In genomic region chr13:100648354-100648753, GRCh38 we compare ENCODE assay signal across 32 cellular contexts. TPM values are rescaled to one million over a fixed set of nuclear protein-coding genes. Genes with fewer than 3 reads are reported as not detected.
DNase-seq lines count a peak whose midpoint lies in the region; ATAC-seq, FAIRE-seq and TF ChIP-seq lines count a peak whose summit lies in the region.
"Had no signal": no experiment of that assay in that cellular context is flagged by ENCODE, and none has a peak within 500 bp of the region (broad histone marks: within the 10 kb centered on the region; RNA-seq: fewer than 3 reads in every experiment).

No MANE protein-coding gene starts in this region.

- H2AK9ac ChIP-seq in IMR-90 (replicated peaks; ENCODE audit: low read depth, low read length, poor library complexity), result no peak overlapping the region

- H3K18ac ChIP-seq in IMR-90 (ENCODE audit: low read depth, low read length), result no peak overlapping the region

- TF ChIP-seq POLR2A in IMR-90 (IDR thresholded peaks at IDR 0.05; ENCODE audit: low read depth, low read length), result no peak
- no peak for TF ChIP-seq POLR2A in endothelial cell of umbilical vein (IDR thresholded peaks at IDR 0.05; ENCODE audit: low read depth, low read length)

- H2AFZ ChIP-seq in IMR-90 (replicated peaks; ENCODE audit: low read length, poor library complexity) (no peak overlapping the region), endothelial cell of umbilical vein (ENCODE audit: low read depth, low read length) (no peak overlapping the region)
- H2AFZ ChIP-seq: GM23248 had no signal

- no peaks in the 10 kb centered on the region for H3K27me3 Mint-ChIP-seq in activated naive CD4-positive, alpha-beta T cell treated with anti-CD3 and anti-CD28 coated beads, Interleukin-2, amount 10 ng/mL, durations not matched to agents 7 days and 5 days
- H3K27me3 Mint-ChIP-seq: CD4-positive, alpha-beta memory T cell had no signal

- DNase-seq in AG10803 (ENCODE audit: low read depth) (peak; percentile 36), IMR-90 (peak; percentile 8), endothelial cell of umbilical vein (ENCODE audit: low read depth, low spot score) (peak; percentile 15), iris pigment epithelial cell (ENCODE audit: low read depth) (peak; percentile 33), heart right ventricle (no peak), T-helper 9 cell (no peak)
- DNase-seq in activated naive CD4-positive, alpha-beta T cell treated with anti-CD3 and anti-CD28 coated beads, Interleukin-2, amount 10 ng/mL, durations not matched to agents 7 days and 5 days, result no peak
- DNase-seq: C1 segment of cervical spinal cord; CD4-positive, alpha-beta memory T cell; COR-L47; DMS53; EL; GDM1; GM23248; H9; KG1; MG63; NCI-H1092 treated with DMSO at 0.1 percent for 48 hours; NCI-H1436; NCI-H187; NCI-H2081 treated with DMSO at 0.1 percent for 48 hours; NCI-H2171; NCI-H226; NCI-H510A; NCI-H69; OCI-M1; Peyer's patch; SHP77 treated with DMSO at 0.1 percent for 48 hours had no signal

- CTCF ChIA-PET in IMR-90 (lab: Yijun Ruan, JAX), result no interaction called here
- CTCF ChIA-PET in endothelial cell of umbilical vein (lab: Charles Lee), result interaction anchor here (1.0 to 2.0 kb wide), 4 partner anchors 21 to 75 kb away, joined by 4 to 5 read pairs (median 5); partner anchors contain the start of gene TMTC4
- CTCF ChIA-PET in activated naive CD4-positive, alpha-beta T cell treated with anti-CD3 and anti-CD28 coated beads, Interleukin-2, amount 10 ng/mL, durations not matched to agents 7 days and 5 days (lab: Charles Lee), result no interaction called here

- H3K9me1 ChIP-seq in IMR-90 (ENCODE audit: insufficient read depth, low read length), result peaks cover 4% of the 10 kb centered on the region; the same call in 1 of the 2 replicates
- H3K9me1 ChIP-seq in endothelial cell of umbilical vein (replicated peaks; ENCODE audit: control insufficient read depth, extremely low read depth, insufficient read depth, low read length), result no peaks in the 10 kb centered on the region

- no peak for TF ChIP-seq RAD21 in IMR-90 (IDR thresholded peaks at IDR 0.05; ENCODE audit: low read length)

- TF ChIP-seq CTCF in AG10803 (conservative IDR thresholded peaks at IDR 0.05; ENCODE audit: low read length) (no peak), IMR-90 (conservative IDR thresholded peaks at IDR 0.05; ENCODE audit: low read depth, low read length) (no peak), endothelial cell of umbilical vein (IDR thresholded peaks at IDR 0.05; ENCODE audit: extremely low read depth in 1 of 2, insufficient read depth in 1 of 2, low read depth in 1 of 2, low read length in 2 of 2) (no peak), heart right ventricle (IDR thresholded peaks at IDR 0.05) (no peak)

- H2AK5ac ChIP-seq in IMR-90 (ENCODE audit: low read depth, low read length), result no peak overlapping the region

- H4K5ac ChIP-seq in IMR-90 (ENCODE audit: low read depth, low read length), result no peak overlapping the region

- no peak overlapping the region for H3K27ac Mint-ChIP-seq in activated naive CD4-positive, alpha-beta T cell treated with anti-CD3 and anti-CD28 coated beads, Interleukin-2, amount 10 ng/mL, durations not matched to agents 7 days and 5 days
- H3K27ac Mint-ChIP-seq: CD4-positive, alpha-beta memory T cell had no signal

- H4K20me1 ChIP-seq in IMR-90 (ENCODE audit: insufficient read depth, low read length), result no peaks in the 10 kb centered on the region
- no peaks in the 10 kb centered on the region for H4K20me1 ChIP-seq in endothelial cell of umbilical vein (replicated peaks; ENCODE audit: control insufficient read depth, extremely low read depth, insufficient read depth, low read length)

- H4K8ac ChIP-seq in IMR-90 (ENCODE audit: low read depth in 2 of 2, low read length in 2 of 2), result no peak overlapping the region

- no peak overlapping the region for H2BK15ac ChIP-seq in IMR-90 (ENCODE audit: low read depth, low read length)

- no peak overlapping the region for H2BK120ac ChIP-seq in IMR-90 (ENCODE audit: low read depth, low read length)

- POLR2A ChIA-PET in IMR-90 (lab: Charles Lee; ENCODE audit: unreplicated experiment), result no interaction called here
- POLR2A ChIA-PET in endothelial cell of umbilical vein (lab: Charles Lee), result no interaction called here

- no peak for ATAC-seq in IMR-90 (ENCODE audit: low read depth)
- ATAC-seq in GM19035 (IDR thresholded peaks at IDR 0.05; ENCODE audit: unreplicated experiment), result no peak
- ATAC-seq in heart right ventricle, result no peak
- ATAC-seq: GM12878 had no signal

- H3K36me3 ChIP-seq in IMR-90 (ENCODE audit: control insufficient read depth, insufficient read depth, low read length), result 0 out of 2 replicates have a peak, but pooled peaks cover 1% of the 10 kb centered on the region
- no peaks in the 10 kb centered on the region for H3K36me3 ChIP-seq in endothelial cell of umbilical vein (ENCODE audit: control insufficient read depth in 2 of 2, extremely low read depth in 1 of 2, insufficient read depth in 2 of 2, low read length in 2 of 2)
- H3K36me3 ChIP-seq in heart right ventricle, result peaks cover 0 to 19% (median 0%) of the 10 kb centered on the region in 9 donors
- H3K36me3 ChIP-seq: MG63, Peyer's patch had no signal

- H2BK5ac ChIP-seq in IMR-90 (ENCODE audit: low read depth, low read length, poor library complexity, severe bottlenecking), result no peak overlapping the region

- H3K27me3 ChIP-seq in IMR-90 (ENCODE audit: control insufficient read depth, insufficient read depth, low read length) (no peaks in the 10 kb centered on the region), endothelial cell of umbilical vein (ENCODE audit: control insufficient read depth in 2 of 2, insufficient read depth in 2 of 2, low read length in 2 of 2) (no peaks in the 10 kb centered on the region), heart right ventricle (no peaks in the 10 kb centered on the region)
- H3K27me3 ChIP-seq: MG63, Peyer's patch had no signal

- no peak overlapping the region for H3K4me3 Mint-ChIP-seq in activated naive CD4-positive, alpha-beta T cell treated with anti-CD3 and anti-CD28 coated beads, Interleukin-2, amount 10 ng/mL, durations not matched to agents 7 days and 5 days
- H3K4me3 Mint-ChIP-seq: CD4-positive, alpha-beta memory T cell; H9 had no signal

- H3K4me2 ChIP-seq in IMR-90 (ENCODE audit: low read depth, low read length) (no peak overlapping the region), endothelial cell of umbilical vein (ENCODE audit: insufficient read depth, low read length) (no peak overlapping the region)

- no CpG with 5 or more reads among the region's 4 CpGs for WGBS in IMR-90 (ENCODE audit: extremely low coverage in 2 of 2, insufficient read length in 1 of 2), 2 experiments
- WGBS in heart right ventricle, 2 donors, result 81 to 87% methylated on average over 4 of the region's 4 CpGs

- H3K9me3 ChIP-seq in IMR-90 (ENCODE audit: control insufficient read depth, insufficient read depth, low read length), result no peaks in the 10 kb centered on the region
- no peaks in the 10 kb centered on the region for H3K9me3 ChIP-seq in endothelial cell of umbilical vein (replicated peaks; ENCODE audit: control insufficient read depth, insufficient read depth, low read length)
- no peaks in the 10 kb centered on the region for H3K9me3 ChIP-seq in heart right ventricle
- H3K9me3 ChIP-seq: MG63, Peyer's patch had no signal

- H3K9me3 Mint-ChIP-seq in activated naive CD4-positive, alpha-beta T cell treated with anti-CD3 and anti-CD28 coated beads, Interleukin-2, amount 10 ng/mL, durations not matched to agents 7 days and 5 days, result no peaks in the 10 kb centered on the region
- H3K9me3 Mint-ChIP-seq: CD4-positive, alpha-beta memory T cell; H9 had no signal

- no peak overlapping the region for H3K4me3 ChIP-seq in AG10803 (ENCODE audit: low read length)
- H3K4me3 ChIP-seq in IMR-90 (ENCODE audit: insufficient read depth, low read depth, low read length), result no peak overlapping the region
- H3K4me3 ChIP-seq in endothelial cell of umbilical vein (replicated peaks in 1 of 3; ENCODE audit: insufficient read depth in 1 of 3, low read depth in 1 of 3, low read length in 3 of 3), result no peak overlapping the region
- no peak overlapping the region for H3K4me3 ChIP-seq in heart right ventricle
- H3K4me3 ChIP-seq: GM12878, GM23248, MG63, Peyer's patch had no signal

- H3K27ac ChIP-seq in IMR-90 (ENCODE audit: insufficient read depth, low read length) (no peak overlapping the region), endothelial cell of umbilical vein (ENCODE audit: insufficient read depth, low read depth, low read length) (no peak overlapping the region), heart right ventricle (no peak overlapping the region)
- H3K27ac ChIP-seq: GM23248, Peyer's patch had no signal

- H3K36me3 Mint-ChIP-seq in activated naive CD4-positive, alpha-beta T cell treated with anti-CD3 and anti-CD28 coated beads, Interleukin-2, amount 10 ng/mL, durations not matched to agents 7 days and 5 days, result peaks cover 38% of the 10 kb centered on the region

- no peaks in the 10 kb centered on the region for H3K79me1 ChIP-seq in IMR-90 (ENCODE audit: low read depth in 1 of 2, low read length in 2 of 2)

- dilution Hi-C loops in IMR-90 (cut with HindIII; ENCODE audit: low sequenced_read_pairs, unreplicated experiment) (no loop called here), endothelial cell of umbilical vein (cut with MboI; ENCODE audit: extremely low pct_ligation_motif_present, low sequenced_read_pairs) (no loop called here)

- no peak overlapping the region for H4K91ac ChIP-seq in IMR-90 (ENCODE audit: insufficient read depth, low read depth, low read length)

- H3K23ac ChIP-seq in IMR-90 (ENCODE audit: low read depth, low read length), result no peak overlapping the region

- no peak overlapping the region for H3K4ac ChIP-seq in IMR-90 (ENCODE audit: low read depth, low read length)

- BruUV-seq in IMR-90 (replicated peaks; lab: Mats Ljungman, UMichigan) (no TSS peak), endothelial cell of umbilical vein (replicated peaks; lab: Mats Ljungman, UMichigan) (no TSS peak)

- H3K56ac ChIP-seq in IMR-90 (ENCODE audit: extremely low read depth, insufficient read depth, low read length), result no peak overlapping the region

- intact Hi-C loops in IMR-90 (cut with micrococcal nuclease), result no loop called here
- intact Hi-C loops in endothelial cell of umbilical vein (cut with micrococcal nuclease), result no loop called here
- intact Hi-C loops in heart right ventricle (cut with DNase I), result no loop called here

- no peak overlapping the region for H2BK20ac ChIP-seq in IMR-90 (ENCODE audit: low read depth, low read length)

- in situ Hi-C loops in IMR-90 (cut with MboI; ENCODE audit: low sequenced_read_pairs), result no loop called here

- no peaks in the 10 kb centered on the region for H3K4me1 Mint-ChIP-seq in activated naive CD4-positive, alpha-beta T cell treated with anti-CD3 and anti-CD28 coated beads, Interleukin-2, amount 10 ng/mL, durations not matched to agents 7 days and 5 days
- H3K4me1 Mint-ChIP-seq: CD4-positive, alpha-beta memory T cell had no signal

- no peaks in the 10 kb centered on the region; the same call in 1 of the 2 replicates for H3K4me1 ChIP-seq in IMR-90 (ENCODE audit: control insufficient read depth, insufficient read depth, low read length)
- H3K4me1 ChIP-seq in endothelial cell of umbilical vein (ENCODE audit: control insufficient read depth, extremely low read depth, insufficient read depth, low read length), result peaks cover 13% of the 10 kb centered on the region
- no peaks in the 10 kb centered on the region for H3K4me1 ChIP-seq in heart right ventricle
- H3K4me1 ChIP-seq: Peyer's patch had no signal

- no peaks in the 10 kb centered on the region for H3K79me2 ChIP-seq in endothelial cell of umbilical vein (ENCODE audit: control insufficient read depth, insufficient read depth, low read length)

- peak; percentile 77 for FAIRE-seq in endothelial cell of umbilical vein (lab: Jason Lieb, UNC)
- FAIRE-seq: A204.1, GM12878, HTR-8/SVneo had no signal

- H3K14ac ChIP-seq in IMR-90 (replicated peaks; ENCODE audit: low read depth, low read length), result no peak overlapping the region

- H3K9ac ChIP-seq in IMR-90 (ENCODE audit: low read depth, low read length) (no peak overlapping the region), endothelial cell of umbilical vein (replicated peaks; ENCODE audit: extremely low read depth, insufficient read depth, low read length) (no peak overlapping the region)
- H3K9ac ChIP-seq: GM23248 had no signal

RNA-seq across cellular contexts. Expression of gene TMTC4, which starts 26.2 kb away (rescaled TPM):
- 13.1 and 14.3 TPM in 2 replicates for total RNA-seq in IMR-90 (2012; rRNA removed)
- 7.4 and 8.4 TPM in 2 replicates for polyA plus RNA-seq in IMR-90 (2012; rRNA removed)
- polyA plus RNA-seq in IMR-90 (2012; cell fraction: cytosol; rRNA removed), result 6.2 and 6.5 TPM in 2 replicates
- polyA plus RNA-seq in IMR-90 (2012; cell fraction: nucleus; rRNA removed; ENCODE audit: low replicate concordance), result 9.1 and 18.2 TPM in 2 replicates
- 28.4 and 31.9 TPM in 2 replicates for total RNA-seq in endothelial cell of umbilical vein
- polyA plus RNA-seq in endothelial cell of umbilical vein, result 19.2 and 24.6 TPM in 2 replicates
- polyA plus RNA-seq in endothelial cell of umbilical vein (2011; cell fraction: cytosol; rRNA removed), result 20.0 and 21.1 TPM in 2 replicates
- 64.5 and 69.0 TPM in 2 replicates for polyA plus RNA-seq in endothelial cell of umbilical vein (2011; cell fraction: nucleus; rRNA removed)
- 22.4 and 24.0 TPM in 2 replicates for polyA plus RNA-seq in endothelial cell of umbilical vein (2012)
- 52.1 and 58.5 TPM in 2 replicates for polyA minus RNA-seq in endothelial cell of umbilical vein
- 3.2 TPM for polyA minus RNA-seq in endothelial cell of umbilical vein (2011; cell fraction: cytosol; rRNA and poly(A)+ RNA removed)
- polyA minus RNA-seq in endothelial cell of umbilical vein (2011; cell fraction: nucleus; rRNA and poly(A)+ RNA removed), result 51.2 and 64.9 TPM in 2 replicates
- total RNA-seq in heart right ventricle, result 1 to 10 TPM; 4.4 to 9.4 (median 6.5) TPM
- polyA plus RNA-seq in heart right ventricle, result 1 to 10 TPM; 2.5 to 4.4 TPM

RNA-seq across cellular contexts. Expression of gene GGACT, which starts 59.8 kb away (rescaled TPM):
- total RNA-seq in IMR-90 (2012; rRNA removed) (2.0 and 2.2 TPM in 2 replicates), endothelial cell of umbilical vein (5.4 and 6.5 TPM in 2 replicates), heart right ventricle (1 to 10 TPM in 8 of 10 donors, under 1 TPM in 2; 0.53 to 3.5 (median 2.0) TPM)
- polyA plus RNA-seq in IMR-90 (2012; rRNA removed) (1.9 and 2.6 TPM in 2 replicates), endothelial cell of umbilical vein (2.5 and 2.9 TPM in 2 replicates), heart right ventricle (under 1 TPM; 0.51 to 0.84 TPM)
- 3.4 and 4.1 TPM in 2 replicates for polyA plus RNA-seq in IMR-90 (2012; cell fraction: cytosol; rRNA removed)
- 1.3 and 2.5 TPM in 2 replicates for polyA plus RNA-seq in IMR-90 (2012; cell fraction: nucleus; rRNA removed; ENCODE audit: low replicate concordance)
- 2.4 and 3.2 TPM in 2 replicates for polyA plus RNA-seq in endothelial cell of umbilical vein (2011; cell fraction: cytosol; rRNA removed)
- 1.8 and 2.0 TPM in 2 replicates for polyA plus RNA-seq in endothelial cell of umbilical vein (2011; cell fraction: nucleus; rRNA removed)
- 6.5 and 6.9 TPM in 2 replicates for polyA plus RNA-seq in endothelial cell of umbilical vein (2012)
- polyA minus RNA-seq in endothelial cell of umbilical vein, result 1.8 and 2.4 TPM in 2 replicates
- 0.31 TPM for polyA minus RNA-seq in endothelial cell of umbilical vein (2011; cell fraction: cytosol; rRNA and poly(A)+ RNA removed)
- 1.3 and 1.9 TPM in 2 replicates for polyA minus RNA-seq in endothelial cell of umbilical vein (2011; cell fraction: nucleus; rRNA and poly(A)+ RNA removed)

Comparison
In these comparisons a context has a peak if more than half of its experiments do, and no peak if none do; other contexts are left out.
1. DNase-seq: peak in AG10803 (single experiment), IMR-90 (single experiment), endothelial cell of umbilical vein (single experiment) and iris pigment epithelial cell (single experiment); none in heart right ventricle (0 of 2), T-helper 9 cell (single experiment) and activated naive CD4-positive, alpha-beta T cell treated with anti-CD3 and anti-CD28 coated beads, Interleukin-2, amount 10 ng/mL, durations not matched to agents 7 days and 5 days (single experiment).